In the genomic region with DNA sequence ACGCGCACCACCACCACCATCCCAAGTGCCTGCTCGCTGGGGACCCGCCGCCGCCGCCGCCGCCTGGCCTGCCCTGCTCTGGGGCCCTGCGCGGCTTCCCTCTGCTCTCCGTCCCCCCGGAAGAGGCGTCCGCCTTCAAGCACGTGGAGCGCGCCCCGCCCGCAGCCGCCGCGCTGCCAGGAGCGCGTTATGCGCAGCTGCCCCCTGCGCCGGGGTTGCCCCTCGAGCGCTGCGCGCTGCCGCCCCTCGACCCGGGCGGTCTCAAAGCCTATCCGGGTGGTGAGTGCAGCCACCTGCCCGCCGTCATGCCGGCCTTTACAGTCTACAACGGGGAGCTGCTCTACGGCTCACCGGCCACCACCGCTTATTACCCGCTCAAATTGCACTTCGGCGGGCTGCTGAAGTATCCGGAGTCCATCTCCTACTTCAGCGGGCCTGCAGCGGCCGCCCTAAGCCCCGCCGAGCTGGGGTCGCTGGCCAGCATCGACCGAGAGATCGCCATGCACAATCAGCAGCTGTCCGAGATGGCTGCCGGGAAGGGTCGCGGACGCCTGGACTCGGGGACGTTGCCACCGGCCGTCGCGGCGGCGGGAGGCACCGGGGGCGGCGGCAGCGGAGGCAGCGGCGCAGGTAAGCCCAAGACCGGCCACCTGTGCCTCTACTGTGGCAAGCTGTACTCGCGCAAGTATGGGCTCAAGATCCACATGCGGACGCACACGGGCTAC, we compare ENCODE assay signal across 8 cellular contexts. TPM values are rescaled to one million over a fixed set of nuclear protein-coding genes. Genes with fewer than 3 reads are reported as not detected.
DNase-seq lines count a peak whose midpoint lies in the region; ATAC-seq and TF ChIP-seq lines count a peak whose summit lies in the region.

No MANE protein-coding gene starts in this region.

- intact Hi-C loops in PC-9 (cut with micrococcal nuclease; ENCODE audit: unreplicated experiment): no loop called here

- no peaks in the 10 kb centered on the region for H3K9me2 ChIP-seq in DOHH2 (replicated peaks; ENCODE audit: control insufficient read depth, low read length)
- H3K9me2 ChIP-seq in PC-9 (ENCODE audit: insufficient read depth): no peaks in the 10 kb centered on the region

- H3K27me3 ChIP-seq in DOHH2 (ENCODE audit: control insufficient read depth, low read length) (peaks cover 30% of the 10 kb centered on the region), foreskin keratinocyte (peaks cover 100% of the 10 kb centered on the region), parathyroid adenoma (ENCODE audit: control insufficient read depth, insufficient read depth, low read length) (peaks cover 18% of the 10 kb centered on the region), PC-9 (ENCODE audit: insufficient read depth, low read depth) (no peaks in the 10 kb centered on the region)

- POLR2A ChIA-PET in PC-9 (lab: Charles Lee; ENCODE audit: unreplicated experiment): no interaction called here

- H3K27ac ChIP-seq in DOHH2 (ENCODE audit: low read depth, low read length) (no peak overlapping the region), foreskin keratinocyte (no peak overlapping the region), parathyroid adenoma (no peak overlapping the region), PC-9 (no peak overlapping the region)

- DNase-seq in SW480 (ENCODE audit: low spot score) (peak; percentile 5), foreskin keratinocyte (no peak), PC-9 (no peak), KG1 (lab: John Stamatoyannopoulos, UW) (no peak)

- H3K79me2 ChIP-seq in DOHH2 (ENCODE audit: control insufficient read depth, low read length) (no peaks in the 10 kb centered on the region), parathyroid adenoma (no peaks in the 10 kb centered on the region), PC-9 (ENCODE audit: low read depth) (no peaks in the 10 kb centered on the region)

- H2AFZ ChIP-seq in parathyroid adenoma: peak overlapping the region; percentile 72
- no peak overlapping the region for H2AFZ ChIP-seq in PC-9

- H3K36me3 ChIP-seq in DOHH2 (ENCODE audit: control insufficient read depth, low read length) (no peaks in the 10 kb centered on the region), parathyroid adenoma (ENCODE audit: control insufficient read depth, insufficient read depth, low read length) (no peaks in the 10 kb centered on the region), PC-9 (ENCODE audit: low read depth) (no peaks in the 10 kb centered on the region)

- no peak overlapping the region for H3K9ac ChIP-seq in parathyroid adenoma

- CTCF ChIA-PET in PC-9 (lab: Charles Lee): no interaction called here

- H4K20me1 ChIP-seq in DOHH2 (ENCODE audit: control insufficient read depth, insufficient read depth, low read depth, low read length) (no peaks in the 10 kb centered on the region), PC-9 (ENCODE audit: insufficient read depth) (no peaks in the 10 kb centered on the region)

- peak overlapping the region; percentile 65 for H3K4me2 ChIP-seq in DOHH2 (ENCODE audit: low read length)
- H3K4me2 ChIP-seq in parathyroid adenoma (ENCODE audit: low read length): peak overlapping the region; percentile 61
- no peak overlapping the region for H3K4me2 ChIP-seq in PC-9

- H3K4me3 ChIP-seq in DOHH2 (ENCODE audit: low read length) (peak overlapping the region; percentile 70), parathyroid adenoma (ENCODE audit: low read depth, low read length) (no peak overlapping the region), PC-9 (no peak overlapping the region)

- ATAC-seq in GM19395 (IDR thresholded peaks at IDR 0.05; ENCODE audit: unreplicated experiment): peak; percentile 57
- ATAC-seq in HG03432 (IDR thresholded peaks at IDR 0.05; ENCODE audit: unreplicated experiment): peak; percentile 71
- ATAC-seq in foreskin keratinocyte: peak; percentile 65

- no peak for TF ChIP-seq CTCF in DOHH2 (IDR thresholded peaks at IDR 0.05; ENCODE audit: low read depth, low read length, poor library complexity, severe bottlenecking)
- no peak for TF ChIP-seq CTCF in foreskin keratinocyte (conservative IDR thresholded peaks at IDR 0.05)
- TF ChIP-seq CTCF in parathyroid adenoma (IDR thresholded peaks at IDR 0.05): no peak
- no peak for TF ChIP-seq CTCF in PC-9 (conservative IDR thresholded peaks at IDR 0.05)

- H3K4me1 ChIP-seq in DOHH2 (ENCODE audit: control insufficient read depth, low read length) (peaks cover 20% of the 10 kb centered on the region), foreskin keratinocyte (peaks cover 4% of the 10 kb centered on the region), parathyroid adenoma (peaks cover 2% of the 10 kb centered on the region), PC-9 (replicated peaks; ENCODE audit: insufficient read depth) (no peaks in the 10 kb centered on the region)

- H3K9me3 ChIP-seq in DOHH2 (ENCODE audit: control insufficient read depth, insufficient read depth, low read length) (no peaks in the 10 kb centered on the region), parathyroid adenoma (ENCODE audit: control insufficient read depth, low read length) (no peaks in the 10 kb centered on the region), PC-9 (ENCODE audit: insufficient read depth, low read depth) (no peaks in the 10 kb centered on the region)

- H3F3A ChIP-seq in DOHH2 (ENCODE audit: control insufficient read depth, insufficient read depth) (0 out of 2 replicates have a peak, but pooled peaks cover 2% of the 10 kb centered on the region), PC-9 (ENCODE audit: insufficient read depth, low read depth) (no peaks in the 10 kb centered on the region)

- BruUV-seq in PC-9 (replicated peaks; lab: Mats Ljungman, UMichigan): no TSS peak

RNA-seq across cellular contexts. Expression of gene PRDM13, which starts 7.2 kb away (rescaled TPM):
- not detected in 2 replicates for total RNA-seq in foreskin keratinocyte
- polyA plus RNA-seq in foreskin keratinocyte: not detected in 2 replicates
- not detected in 2 replicates for total RNA-seq in PC-9 (2021)

RNA-seq across cellular contexts. Expression of gene CCNC, which starts 45.4 kb away (rescaled TPM):
- total RNA-seq in foreskin keratinocyte: 80.3 and 84.4 TPM in 2 replicates
- polyA plus RNA-seq in foreskin keratinocyte: 45.0 and 53.5 TPM in 2 replicates
- total RNA-seq in PC-9 (2021): 62.2 and 83.7 TPM in 2 replicates
